Comparison of ENCODE assay signal across 12 cellular contexts in the genomic region with DNA sequence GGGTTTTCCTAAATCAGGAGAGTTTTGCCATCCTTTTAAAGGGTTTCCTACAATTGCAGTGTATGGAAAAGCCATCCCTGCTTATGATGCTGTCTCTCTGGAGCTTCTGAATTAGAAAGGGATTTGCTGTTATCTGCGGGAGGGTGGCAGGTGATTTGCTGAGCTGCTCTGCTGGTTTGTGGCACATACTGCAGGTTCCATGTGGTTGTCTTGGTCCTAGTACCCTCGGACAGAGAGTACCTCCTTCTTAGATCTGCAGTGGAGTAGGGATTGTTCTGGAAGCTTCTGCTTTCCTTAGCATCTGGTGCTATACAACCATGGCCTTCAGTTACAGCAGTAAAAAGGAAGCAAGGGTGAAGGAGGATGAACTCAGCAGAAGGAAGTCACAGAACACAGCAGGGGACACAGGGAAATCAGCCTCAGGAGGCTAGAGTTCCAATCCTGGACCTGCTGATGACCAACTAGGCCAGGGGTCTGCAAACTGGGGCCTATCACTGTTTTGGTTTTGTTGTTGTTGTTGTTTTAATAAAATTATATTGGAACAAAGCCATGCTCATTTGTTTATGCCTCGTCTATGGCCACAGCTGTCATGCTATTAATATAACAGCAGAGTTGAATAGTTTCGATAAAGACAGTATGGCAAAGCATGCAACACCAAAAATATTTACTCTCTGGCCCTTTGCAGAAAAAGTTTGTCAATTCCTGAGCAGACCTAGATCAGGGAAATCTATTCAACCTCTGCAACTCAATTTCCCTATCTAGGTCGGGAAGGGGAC. TPM values are rescaled to one million over a fixed set of nuclear protein-coding genes. Genes with fewer than 3 reads are reported as not detected.
DNase-seq lines count a peak whose midpoint lies in the region; ATAC-seq, FAIRE-seq and TF ChIP-seq lines count a peak whose summit lies in the region.
"Had no signal": no experiment of that assay in that cellular context is flagged by ENCODE, and none has a peak within 500 bp of the region (broad histone marks: within the 10 kb centered on the region; RNA-seq: fewer than 3 reads in every experiment).

No MANE protein-coding gene starts in this region.

- H3K9ac ChIP-seq in BLaER1 treated with 17β-estradiol and CSF1 and Interleukin-3, amounts not matched to agents 10 nM and 100 nM = 0 out of 22 replicates have a peak overlapping the region, but pooled peaks of 2 of the 11 experiments have one; percentile 7 to 24
- H3K9ac ChIP-seq in duodenal mucosa (ENCODE audit: low read depth in 1 of 2, low read length in 2 of 2) = no peak overlapping the region

- H3K36me3 Mint-ChIP-seq in IgD-negative memory B cell = no peaks in the 10 kb centered on the region

- H3K27ac Mint-ChIP-seq in IgD-negative memory B cell = peak overlapping the region; percentile 96 to 98 (median 97)
- H3K27ac Mint-ChIP-seq: nephron had no signal

- H3K36me3 ChIP-seq in BLaER1 treated with 17β-estradiol and CSF1 and Interleukin-3, amounts not matched to agents 10 nM and 100 nM = no peaks in the 10 kb centered on the region
- H3K36me3 ChIP-seq in duodenal mucosa (ENCODE audit: control insufficient read depth in 1 of 2, insufficient read depth in 2 of 2, low read length in 2 of 2) = no peaks in the 10 kb centered on the region

- no peaks in the 10 kb centered on the region for H3K27me3 ChIP-seq in BLaER1 treated with 17β-estradiol and CSF1 and Interleukin-3, amounts not matched to agents 10 nM and 100 nM
- H3K27me3 ChIP-seq in duodenal mucosa (ENCODE audit: control insufficient read depth in 1 of 2, insufficient read depth in 2 of 2, low read length in 2 of 2) = no peaks in the 10 kb centered on the region

- peak overlapping the region; percentile 68 to 88 (median 78) for H3K4me3 Mint-ChIP-seq in IgD-negative memory B cell
- H3K4me3 Mint-ChIP-seq: nephron had no signal

- peak overlapping the region; percentile 77 to 88 (median 78) for H3K4me2 ChIP-seq in BLaER1 treated with 17β-estradiol and CSF1 and Interleukin-3, amounts not matched to agents 10 nM and 100 nM

- FAIRE-seq in GM19239 (lab: Jason Lieb, UNC) = peak; percentile 90

- H3K9me3 ChIP-seq in BLaER1 treated with 17β-estradiol and CSF1 and Interleukin-3, amounts not matched to agents 10 nM and 100 nM (replicated peaks in 1 of 11) = peaks cover 0 to 33% (median 2%) of the 10 kb centered on the region in 11 experiments; a peak in 6 of 22 replicates
- H3K9me3 ChIP-seq in duodenal mucosa (ENCODE audit: control insufficient read depth in 1 of 2, low read length in 2 of 2) = no peaks in the 10 kb centered on the region

- POLR2A ChIA-PET in GM10248 (lab: Yijun Ruan, JAX) = no interaction called here

- H3K4me3 ChIP-seq in BLaER1 treated with 17β-estradiol and CSF1 and Interleukin-3, amounts not matched to agents 10 nM and 100 nM = no peak overlapping the region; a peak in 1 of 20 replicates
- H3K4me3 ChIP-seq in duodenal mucosa (ENCODE audit: low read depth in 1 of 2, low read length in 2 of 2) = no peak overlapping the region

- H3K4me1 ChIP-seq in BLaER1 treated with 17β-estradiol and CSF1 and Interleukin-3, amounts not matched to agents 10 nM and 100 nM = peaks cover 72 to 83% (median 75%) of the 10 kb centered on the region in 10 experiments
- H3K4me1 ChIP-seq in duodenal mucosa (ENCODE audit: control insufficient read depth in 1 of 2, insufficient read depth in 2 of 2, low read length in 2 of 2) = peaks cover 0 to 9% of the 10 kb centered on the region in 2 donors

- TF ChIP-seq CTCF in GM10248 (IDR thresholded peaks at IDR 0.05; ENCODE audit: control extremely low read depth, extremely low read depth, low read depth, missing control alignments) = no peak

- peak overlapping the region; percentile 6 to 83 (median 77); a peak in 15 of 22 replicates for H3K27ac ChIP-seq in BLaER1 treated with 17β-estradiol and CSF1 and Interleukin-3, amounts not matched to agents 10 nM and 100 nM
- peak overlapping the region; percentile 22 for H3K27ac ChIP-seq in duodenal mucosa (ENCODE audit: low read depth, low read length)

- no peaks in the 10 kb centered on the region for H3K27me3 Mint-ChIP-seq in IgD-negative memory B cell

- H3K9me3 Mint-ChIP-seq in IgD-negative memory B cell = peaks cover 0 to 4% (median 1%) of the 10 kb centered on the region in 3 donors

- no peak for ATAC-seq in HG03039 (IDR thresholded peaks at IDR 0.05; ENCODE audit: unreplicated experiment)

- DNase-seq in GM19239 (ENCODE audit: insufficient read length, low spot score) = no peak
- DNase-seq in GM10248 (ENCODE audit: extremely low spot score) = no peak
- DNase-seq in DMS153 (lab: John Stamatoyannopoulos, UW) = no peak
- no peak for DNase-seq in SHP77 treated with DMSO at 0.1 percent for 48 hours (lab: John Stamatoyannopoulos, UW)
- DNase-seq: C1 segment of cervical spinal cord, dermis blood vessel endothelial cell, NCI-H69 had no signal

- CTCF ChIA-PET in GM10248 (lab: Yijun Ruan, JAX) = interaction anchor here (0.6 to 8.7 kb wide), 5 partner anchors 9 to 18 kb away, joined by 3 to 73 read pairs (median 11); no protein-coding TSS in a partner anchor

- H3K4me1 Mint-ChIP-seq in IgD-negative memory B cell = peaks cover 43 to 52% (median 47%) of the 10 kb centered on the region in 3 donors

- no peaks in the 10 kb centered on the region for H4K20me1 ChIP-seq in BLaER1 treated with 17β-estradiol and CSF1 and Interleukin-3, amounts not matched to agents 10 nM and 100 nM

RNA-seq across cellular contexts. Expression of a gene that starts 39.5 kb away (rescaled TPM):
- polyA plus RNA-seq in IgD-negative memory B cell = 8.4 TPM
